1 cellular context compared by ENCODE assay signal in the genomic region with DNA sequence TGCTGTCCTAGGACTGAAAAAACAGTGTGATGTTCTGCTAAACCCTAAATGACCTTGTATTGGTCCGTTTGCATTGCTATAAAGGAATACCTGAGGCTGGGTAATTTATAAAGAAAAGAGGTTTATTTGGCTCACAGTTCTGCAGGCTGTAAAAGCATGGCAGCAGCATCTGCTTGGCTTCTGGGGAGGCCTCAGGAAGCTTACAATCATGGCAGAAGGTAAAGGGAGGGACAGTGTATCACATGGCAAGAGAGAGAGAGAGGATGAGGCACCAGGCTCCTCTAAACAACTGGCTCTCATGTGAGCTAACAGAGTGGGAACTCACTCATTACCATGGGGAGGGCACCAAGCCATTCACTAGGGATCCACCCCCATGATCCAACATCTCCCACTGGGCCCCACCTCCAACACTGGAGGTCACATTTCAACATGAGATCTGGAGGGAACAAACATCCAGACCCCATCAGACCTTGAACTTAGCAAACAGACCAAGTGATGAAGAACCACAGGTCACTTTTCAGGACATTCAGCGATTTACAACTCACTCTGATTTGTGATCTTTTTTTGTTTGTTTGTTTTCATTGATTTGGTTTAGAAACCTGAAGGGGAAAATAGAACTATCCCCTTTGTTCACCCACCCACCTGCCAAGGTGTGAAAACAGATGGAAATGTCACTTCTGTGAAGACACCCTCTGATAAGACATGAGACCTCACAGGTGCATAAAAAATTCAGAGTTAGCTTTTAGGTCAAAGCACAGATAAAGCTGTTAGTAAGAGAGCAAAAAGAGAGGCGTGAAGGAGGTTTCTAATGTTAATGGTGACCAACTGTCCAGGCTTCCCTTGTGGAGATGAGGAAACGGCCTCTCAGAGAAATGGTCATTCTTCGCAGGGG.
TF ChIP-seq lines count a peak whose summit lies in the region.

No MANE protein-coding gene starts in this region.

TF ChIP-seq in HepG2, 621 proteins besides CTCF, POLR2A, EP300 and RAD21 (continued from another document and continues in another):
- TF ChIP-seq, protein P1, sequence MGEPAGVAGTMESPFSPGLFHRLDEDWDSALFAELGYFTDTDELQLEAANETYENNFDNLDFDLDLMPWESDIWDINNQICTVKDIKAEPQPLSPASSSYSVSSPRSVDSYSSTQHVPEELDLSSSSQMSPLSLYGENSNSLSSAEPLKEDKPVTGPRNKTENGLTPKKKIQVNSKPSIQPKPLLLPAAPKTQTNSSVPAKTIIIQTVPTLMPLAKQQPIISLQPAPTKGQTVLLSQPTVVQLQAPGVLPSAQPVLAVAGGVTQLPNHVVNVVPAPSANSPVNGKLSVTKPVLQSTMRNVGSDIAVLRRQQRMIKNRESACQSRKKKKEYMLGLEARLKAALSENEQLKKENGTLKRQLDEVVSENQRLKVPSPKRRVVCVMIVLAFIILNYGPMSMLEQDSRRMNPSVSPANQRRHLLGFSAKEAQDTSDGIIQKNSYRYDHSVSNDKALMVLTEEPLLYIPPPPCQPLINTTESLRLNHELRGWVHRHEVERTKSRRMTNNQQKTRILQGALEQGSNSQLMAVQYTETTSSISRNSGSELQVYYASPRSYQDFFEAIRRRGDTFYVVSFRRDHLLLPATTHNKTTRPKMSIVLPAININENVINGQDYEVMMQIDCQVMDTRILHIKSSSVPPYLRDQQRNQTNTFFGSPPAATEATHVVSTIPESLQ (CRISPR knock-in tag; conservative IDR thresholded peaks at IDR 0.05) = no peak
- TF ChIP-seq, protein P2, sequence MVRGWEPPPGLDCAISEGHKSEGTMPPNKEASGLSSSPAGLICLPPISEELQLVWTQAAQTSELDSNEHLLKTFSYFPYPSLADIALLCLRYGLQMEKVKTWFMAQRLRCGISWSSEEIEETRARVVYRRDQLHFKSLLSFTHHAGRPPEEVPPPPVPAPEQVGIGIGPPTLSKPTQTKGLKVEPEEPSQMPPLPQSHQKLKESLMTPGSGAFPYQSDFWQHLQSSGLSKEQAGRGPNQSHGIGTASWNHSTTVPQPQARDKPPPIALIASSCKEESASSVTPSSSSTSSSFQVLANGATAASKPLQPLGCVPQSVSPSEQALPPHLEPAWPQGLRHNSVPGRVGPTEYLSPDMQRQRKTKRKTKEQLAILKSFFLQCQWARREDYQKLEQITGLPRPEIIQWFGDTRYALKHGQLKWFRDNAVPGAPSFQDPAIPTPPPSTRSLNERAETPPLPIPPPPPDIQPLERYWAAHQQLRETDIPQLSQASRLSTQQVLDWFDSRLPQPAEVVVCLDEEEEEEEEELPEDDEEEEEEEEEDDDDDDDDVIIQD (CRISPR knock-in tag; IDR thresholded peaks at IDR 0.05; ENCODE audit: low read depth) = peak; percentile 87
- TF ChIP-seq WIZ (CRISPR knock-in tag; IDR thresholded peaks at IDR 0.05) = no peak
- TF ChIP-seq ZNF337 (CRISPR knock-in tag; IDR thresholded peaks at IDR 0.05; ENCODE audit: borderline replicate concordance, low read depth) = no peak
- peak; percentile 73 for TF ChIP-seq HDAC2 (CRISPR knock-in tag; IDR thresholded peaks at IDR 0.05)
- TF ChIP-seq, protein P3, sequence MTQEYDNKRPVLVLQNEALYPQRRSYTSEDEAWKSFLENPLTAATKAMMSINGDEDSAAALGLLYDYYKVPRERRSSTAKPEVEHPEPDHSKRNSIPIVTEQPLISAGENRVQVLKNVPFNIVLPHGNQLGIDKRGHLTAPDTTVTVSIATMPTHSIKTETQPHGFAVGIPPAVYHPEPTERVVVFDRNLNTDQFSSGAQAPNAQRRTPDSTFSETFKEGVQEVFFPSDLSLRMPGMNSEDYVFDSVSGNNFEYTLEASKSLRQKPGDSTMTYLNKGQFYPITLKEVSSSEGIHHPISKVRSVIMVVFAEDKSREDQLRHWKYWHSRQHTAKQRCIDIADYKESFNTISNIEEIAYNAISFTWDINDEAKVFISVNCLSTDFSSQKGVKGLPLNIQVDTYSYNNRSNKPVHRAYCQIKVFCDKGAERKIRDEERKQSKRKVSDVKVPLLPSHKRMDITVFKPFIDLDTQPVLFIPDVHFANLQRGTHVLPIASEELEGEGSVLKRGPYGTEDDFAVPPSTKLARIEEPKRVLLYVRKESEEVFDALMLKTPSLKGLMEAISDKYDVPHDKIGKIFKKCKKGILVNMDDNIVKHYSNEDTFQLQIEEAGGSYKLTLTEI (CRISPR knock-in tag; conservative IDR thresholded peaks at IDR 0.05) = no peak
- TF ChIP-seq ZNF3 (CRISPR knock-in tag; IDR thresholded peaks at IDR 0.05) = no peak
- TF ChIP-seq ZIK1 (CRISPR knock-in tag; IDR thresholded peaks at IDR 0.05; ENCODE audit: borderline replicate concordance, low read depth) = no peak
- no peak for TF ChIP-seq RELA (CRISPR knock-in tag; IDR thresholded peaks at IDR 0.05)
- peak; percentile 66 for TF ChIP-seq ZNF563 (CRISPR knock-in tag; IDR thresholded peaks at IDR 0.05)
- TF ChIP-seq ZMAT3 (CRISPR knock-in tag; conservative IDR thresholded peaks at IDR 0.05) = no peak
- TF ChIP-seq DR1 (CRISPR knock-in tag; IDR thresholded peaks at IDR 0.05) = no peak
- no peak for TF ChIP-seq ZNF143 (CRISPR knock-in tag; IDR thresholded peaks at IDR 0.05)
- peak; percentile 73; the same call in 1 of the 2 replicates for TF ChIP-seq TARDBP (CRISPR knock-in tag; IDR thresholded peaks at IDR 0.05)
- no peak for TF ChIP-seq AKAP8 (CRISPR knock-in tag; IDR thresholded peaks at IDR 0.05)
- peak; percentile 91; the same call in 1 of the 2 replicates for TF ChIP-seq NCOR1 (IDR thresholded peaks at IDR 0.05; ENCODE audit: borderline replicate concordance, low read length)
- TF ChIP-seq FOXC1 (CRISPR knock-in tag; IDR thresholded peaks at IDR 0.05; ENCODE audit: borderline replicate concordance) = no peak
- peak; percentile 86 for TF ChIP-seq GATAD2A (CRISPR knock-in tag; IDR thresholded peaks at IDR 0.05)
- no peak for TF ChIP-seq SP4 (CRISPR knock-in tag; IDR thresholded peaks at IDR 0.05)
- TF ChIP-seq, protein P4, sequence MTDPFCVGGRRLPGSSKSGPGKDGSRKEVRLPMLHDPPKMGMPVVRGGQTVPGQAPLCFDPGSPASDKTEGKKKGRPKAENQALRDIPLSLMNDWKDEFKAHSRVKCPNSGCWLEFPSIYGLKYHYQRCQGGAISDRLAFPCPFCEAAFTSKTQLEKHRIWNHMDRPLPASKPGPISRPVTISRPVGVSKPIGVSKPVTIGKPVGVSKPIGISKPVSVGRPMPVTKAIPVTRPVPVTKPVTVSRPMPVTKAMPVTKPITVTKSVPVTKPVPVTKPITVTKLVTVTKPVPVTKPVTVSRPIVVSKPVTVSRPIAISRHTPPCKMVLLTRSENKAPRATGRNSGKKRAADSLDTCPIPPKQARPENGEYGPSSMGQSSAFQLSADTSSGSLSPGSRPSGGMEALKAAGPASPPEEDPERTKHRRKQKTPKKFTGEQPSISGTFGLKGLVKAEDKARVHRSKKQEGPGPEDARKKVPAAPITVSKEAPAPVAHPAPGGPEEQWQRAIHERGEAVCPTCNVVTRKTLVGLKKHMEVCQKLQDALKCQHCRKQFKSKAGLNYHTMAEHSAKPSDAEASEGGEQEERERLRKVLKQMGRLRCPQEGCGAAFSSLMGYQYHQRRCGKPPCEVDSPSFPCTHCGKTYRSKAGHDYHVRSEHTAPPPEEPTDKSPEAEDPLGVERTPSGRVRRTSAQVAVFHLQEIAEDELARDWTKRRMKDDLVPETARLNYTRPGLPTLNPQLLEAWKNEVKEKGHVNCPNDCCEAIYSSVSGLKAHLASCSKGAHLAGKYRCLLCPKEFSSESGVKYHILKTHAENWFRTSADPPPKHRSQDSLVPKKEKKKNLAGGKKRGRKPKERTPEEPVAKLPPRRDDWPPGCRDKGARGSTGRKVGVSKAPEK (CRISPR knock-in tag; IDR thresholded peaks at IDR 0.05; ENCODE audit: borderline replicate concordance) = 0 out of 2 replicates have a peak, but pooled peaks have one; percentile 53
- TF ChIP-seq KLF6 (CRISPR knock-in tag; IDR thresholded peaks at IDR 0.05) = no peak
- TF ChIP-seq, protein P5, sequence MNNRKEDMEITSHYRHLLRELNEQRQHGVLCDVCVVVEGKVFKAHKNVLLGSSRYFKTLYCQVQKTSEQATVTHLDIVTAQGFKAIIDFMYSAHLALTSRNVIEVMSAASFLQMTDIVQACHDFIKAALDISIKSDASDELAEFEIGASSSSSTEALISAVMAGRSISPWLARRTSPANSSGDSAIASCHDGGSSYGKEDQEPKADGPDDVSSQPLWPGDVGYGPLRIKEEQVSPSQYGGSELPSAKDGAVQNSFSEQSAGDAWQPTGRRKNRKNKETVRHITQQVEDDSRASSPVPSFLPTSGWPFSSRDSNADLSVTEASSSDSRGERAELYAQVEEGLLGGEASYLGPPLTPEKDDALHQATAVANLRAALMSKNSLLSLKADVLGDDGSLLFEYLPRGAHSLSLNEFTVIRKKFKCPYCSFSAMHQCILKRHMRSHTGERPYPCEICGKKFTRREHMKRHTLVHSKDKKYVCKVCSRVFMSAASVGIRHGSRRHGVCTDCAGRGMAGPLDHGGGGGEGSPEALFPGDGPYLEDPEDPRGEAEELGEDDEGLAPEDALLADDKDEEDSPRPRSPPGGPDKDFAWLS (CRISPR knock-in tag; IDR thresholded peaks at IDR 0.05; ENCODE audit: borderline replicate concordance) = no peak
- peak; percentile 86 for TF ChIP-seq KDM6A (CRISPR knock-in tag; IDR thresholded peaks at IDR 0.05; ENCODE audit: low read depth)
- peak; percentile 71; the same call in 1 of the 2 replicates for TF ChIP-seq ZNF614 (CRISPR knock-in tag; IDR thresholded peaks at IDR 0.05; ENCODE audit: borderline replicate concordance)
- TF ChIP-seq, protein P6, sequence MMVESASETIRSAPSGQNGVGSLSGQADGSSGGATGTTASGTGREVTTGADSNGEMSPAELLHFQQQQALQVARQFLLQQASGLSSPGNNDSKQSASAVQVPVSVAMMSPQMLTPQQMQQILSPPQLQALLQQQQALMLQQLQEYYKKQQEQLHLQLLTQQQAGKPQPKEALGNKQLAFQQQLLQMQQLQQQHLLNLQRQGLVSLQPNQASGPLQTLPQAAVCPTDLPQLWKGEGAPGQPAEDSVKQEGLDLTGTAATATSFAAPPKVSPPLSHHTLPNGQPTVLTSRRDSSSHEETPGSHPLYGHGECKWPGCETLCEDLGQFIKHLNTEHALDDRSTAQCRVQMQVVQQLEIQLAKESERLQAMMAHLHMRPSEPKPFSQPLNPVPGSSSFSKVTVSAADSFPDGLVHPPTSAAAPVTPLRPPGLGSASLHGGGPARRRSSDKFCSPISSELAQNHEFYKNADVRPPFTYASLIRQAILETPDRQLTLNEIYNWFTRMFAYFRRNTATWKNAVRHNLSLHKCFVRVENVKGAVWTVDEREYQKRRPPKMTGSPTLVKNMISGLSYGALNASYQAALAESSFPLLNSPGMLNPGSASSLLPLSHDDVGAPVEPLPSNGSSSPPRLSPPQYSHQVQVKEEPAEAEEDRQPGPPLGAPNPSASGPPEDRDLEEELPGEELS (CRISPR knock-in tag; IDR thresholded peaks at IDR 0.05) = peak; percentile 92; the same call in 1 of the 2 replicates
- TF ChIP-seq, protein P7, sequence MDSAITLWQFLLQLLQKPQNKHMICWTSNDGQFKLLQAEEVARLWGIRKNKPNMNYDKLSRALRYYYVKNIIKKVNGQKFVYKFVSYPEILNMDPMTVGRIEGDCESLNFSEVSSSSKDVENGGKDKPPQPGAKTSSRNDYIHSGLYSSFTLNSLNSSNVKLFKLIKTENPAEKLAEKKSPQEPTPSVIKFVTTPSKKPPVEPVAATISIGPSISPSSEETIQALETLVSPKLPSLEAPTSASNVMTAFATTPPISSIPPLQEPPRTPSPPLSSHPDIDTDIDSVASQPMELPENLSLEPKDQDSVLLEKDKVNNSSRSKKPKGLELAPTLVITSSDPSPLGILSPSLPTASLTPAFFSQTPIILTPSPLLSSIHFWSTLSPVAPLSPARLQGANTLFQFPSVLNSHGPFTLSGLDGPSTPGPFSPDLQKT (CRISPR knock-in tag; IDR thresholded peaks at IDR 0.05; ENCODE audit: borderline replicate concordance) = no peak
- no peak for TF ChIP-seq CREB1 (IDR thresholded peaks at IDR 0.05)
- TF ChIP-seq CREB1 (CRISPR knock-in tag; IDR thresholded peaks at IDR 0.05) = 0 out of 2 replicates have a peak, but pooled peaks have one; percentile 61
- TF ChIP-seq, protein P8, sequence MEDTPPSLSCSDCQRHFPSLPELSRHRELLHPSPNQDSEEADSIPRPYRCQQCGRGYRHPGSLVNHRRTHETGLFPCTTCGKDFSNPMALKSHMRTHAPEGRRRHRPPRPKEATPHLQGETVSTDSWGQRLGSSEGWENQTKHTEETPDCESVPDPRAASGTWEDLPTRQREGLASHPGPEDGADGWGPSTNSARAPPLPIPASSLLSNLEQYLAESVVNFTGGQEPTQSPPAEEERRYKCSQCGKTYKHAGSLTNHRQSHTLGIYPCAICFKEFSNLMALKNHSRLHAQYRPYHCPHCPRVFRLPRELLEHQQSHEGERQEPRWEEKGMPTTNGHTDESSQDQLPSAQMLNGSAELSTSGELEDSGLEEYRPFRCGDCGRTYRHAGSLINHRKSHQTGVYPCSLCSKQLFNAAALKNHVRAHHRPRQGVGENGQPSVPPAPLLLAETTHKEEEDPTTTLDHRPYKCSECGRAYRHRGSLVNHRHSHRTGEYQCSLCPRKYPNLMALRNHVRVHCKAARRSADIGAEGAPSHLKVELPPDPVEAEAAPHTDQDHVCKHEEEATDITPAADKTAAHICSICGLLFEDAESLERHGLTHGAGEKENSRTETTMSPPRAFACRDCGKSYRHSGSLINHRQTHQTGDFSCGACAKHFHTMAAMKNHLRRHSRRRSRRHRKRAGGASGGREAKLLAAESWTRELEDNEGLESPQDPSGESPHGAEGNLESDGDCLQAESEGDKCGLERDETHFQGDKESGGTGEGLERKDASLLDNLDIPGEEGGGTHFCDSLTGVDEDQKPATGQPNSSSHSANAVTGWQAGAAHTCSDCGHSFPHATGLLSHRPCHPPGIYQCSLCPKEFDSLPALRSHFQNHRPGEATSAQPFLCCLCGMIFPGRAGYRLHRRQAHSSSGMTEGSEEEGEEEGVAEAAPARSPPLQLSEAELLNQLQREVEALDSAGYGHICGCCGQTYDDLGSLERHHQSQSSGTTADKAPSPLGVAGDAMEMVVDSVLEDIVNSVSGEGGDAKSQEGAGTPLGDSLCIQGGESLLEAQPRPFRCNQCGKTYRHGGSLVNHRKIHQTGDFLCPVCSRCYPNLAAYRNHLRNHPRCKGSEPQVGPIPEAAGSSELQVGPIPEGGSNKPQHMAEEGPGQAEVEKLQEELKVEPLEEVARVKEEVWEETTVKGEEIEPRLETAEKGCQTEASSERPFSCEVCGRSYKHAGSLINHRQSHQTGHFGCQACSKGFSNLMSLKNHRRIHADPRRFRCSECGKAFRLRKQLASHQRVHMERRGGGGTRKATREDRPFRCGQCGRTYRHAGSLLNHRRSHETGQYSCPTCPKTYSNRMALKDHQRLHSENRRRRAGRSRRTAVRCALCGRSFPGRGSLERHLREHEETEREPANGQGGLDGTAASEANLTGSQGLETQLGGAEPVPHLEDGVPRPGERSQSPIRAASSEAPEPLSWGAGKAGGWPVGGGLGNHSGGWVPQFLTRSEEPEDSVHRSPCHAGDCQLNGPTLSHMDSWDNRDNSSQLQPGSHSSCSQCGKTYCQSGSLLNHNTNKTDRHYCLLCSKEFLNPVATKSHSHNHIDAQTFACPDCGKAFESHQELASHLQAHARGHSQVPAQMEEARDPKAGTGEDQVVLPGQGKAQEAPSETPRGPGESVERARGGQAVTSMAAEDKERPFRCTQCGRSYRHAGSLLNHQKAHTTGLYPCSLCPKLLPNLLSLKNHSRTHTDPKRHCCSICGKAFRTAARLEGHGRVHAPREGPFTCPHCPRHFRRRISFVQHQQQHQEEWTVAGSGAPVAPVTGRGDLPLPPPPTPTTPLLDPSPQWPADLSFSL (CRISPR knock-in tag; IDR thresholded peaks at IDR 0.05) = no peak
- no peak for TF ChIP-seq ZNF33A (CRISPR knock-in tag; IDR thresholded peaks at IDR 0.05; ENCODE audit: borderline replicate concordance)
- TF ChIP-seq ZNF354B (CRISPR knock-in tag; IDR thresholded peaks at IDR 0.05) = no peak
- TF ChIP-seq ZNF501 (CRISPR knock-in tag; IDR thresholded peaks at IDR 0.05) = peak; percentile 34; the same call in 1 of the 2 replicates
- TF ChIP-seq ZFP36L2 (CRISPR knock-in tag; IDR thresholded peaks at IDR 0.05) = no peak
- 0 out of 2 replicates have a peak, but pooled peaks have one; percentile 26 for TF ChIP-seq ZNF619 (CRISPR knock-in tag; IDR thresholded peaks at IDR 0.05)
- no peak for TF ChIP-seq ELF4 (CRISPR knock-in tag; IDR thresholded peaks at IDR 0.05; ENCODE audit: borderline replicate concordance)
- no peak for TF ChIP-seq CC2D1A (CRISPR knock-in tag; IDR thresholded peaks at IDR 0.05)
- no peak for TF ChIP-seq ARNT (IDR thresholded peaks at IDR 0.05)
